In genomic region chr10:133378251-133379096, GRCh38 we compare ENCODE assay signal across 8 cellular contexts. TPM values are rescaled to one million over a fixed set of nuclear protein-coding genes. Genes with fewer than 3 reads are reported as not detected.
DNase-seq lines count a peak whose midpoint lies in the region; ATAC-seq, FAIRE-seq and TF ChIP-seq lines count a peak whose summit lies in the region.

No MANE protein-coding gene starts in this region.

- 0 out of 2 replicates have a peak overlapping the region, but pooled peaks have one; percentile 9 for H2BK12ac ChIP-seq in H1 (ENCODE audit: low read depth, low read length)

- no peak for TF ChIP-seq POLR2A in GM12892 (IDR thresholded peaks at IDR 0.05; ENCODE audit: low read depth, low read length)
- TF ChIP-seq POLR2A in H1 (IDR thresholded peaks at IDR 0.05; ENCODE audit: control extremely low read depth in 1 of 2, low read depth in 2 of 2, low read length in 2 of 2), result no peak

- intact Hi-C loops in activated CD8-positive, alpha-beta T cell treated with anti-CD3 and anti-CD28 coated beads for 36 hours (cut with micrococcal nuclease), result no loop called here

- TF ChIP-seq EP300 in H1 (IDR thresholded peaks at IDR 0.05; ENCODE audit: borderline replicate concordance in 1 of 2, low read depth in 2 of 2, low read length in 2 of 2), result no peak

- no peaks in the 10 kb centered on the region for H3K9me3 Mint-ChIP-seq in activated CD8-positive, alpha-beta T cell treated with anti-CD3 and anti-CD28 coated beads for 36 hours
- H3K9me3 Mint-ChIP-seq in stimulated activated effector memory CD8-positive, alpha-beta T cell treated with anti-CD3 and anti-CD28 coated beads, Interleukin-12 subunit alpha, Interleukin-12 subunit beta, amount 100 ng/mL, for 72 hours, result no peaks in the 10 kb centered on the region

- peak; percentile 67 for DNase-seq in GM12892 (ENCODE audit: insufficient read length)
- peak; percentile 64 for DNase-seq in HEK293T (ENCODE audit: extremely low spot score)
- peak; percentile 11 for DNase-seq in NCI-H1105 treated with DMSO at 0.1 percent for 48 hours (lab: John Stamatoyannopoulos, UW)
- DNase-seq in activated CD8-positive, alpha-beta T cell treated with anti-CD3 and anti-CD28 coated beads for 36 hours, result peak; percentile 70
- DNase-seq in H1 (ENCODE audit: low read depth in 1 of 2, low spot score in 2 of 2), result peak in 1 of 2 experiments; percentile 82
- peak; percentile 50 to 60 for DNase-seq in lung microvascular endothelial cell (ENCODE audit: low read depth in 2 of 2)
- DNase-seq in stimulated activated effector memory CD8-positive, alpha-beta T cell treated with anti-CD3 and anti-CD28 coated beads, Interleukin-12 subunit alpha, Interleukin-12 subunit beta, amount 100 ng/mL, for 72 hours (ENCODE audit: low spot score in 2 of 2), result peak; percentile 67 to 86
- DNase-seq in RCC 7860 (ENCODE audit: low spot score), result no peak

- no peaks in the 10 kb centered on the region for H3K36me3 Mint-ChIP-seq in activated CD8-positive, alpha-beta T cell treated with anti-CD3 and anti-CD28 coated beads for 36 hours (ENCODE audit: low read depth)
- H3K36me3 Mint-ChIP-seq in stimulated activated effector memory CD8-positive, alpha-beta T cell treated with anti-CD3 and anti-CD28 coated beads, Interleukin-12 subunit alpha, Interleukin-12 subunit beta, amount 100 ng/mL, for 72 hours, result no peaks in the 10 kb centered on the region

- no peak overlapping the region for H2BK20ac ChIP-seq in H1 (ENCODE audit: low read length)

- H2BK15ac ChIP-seq in H1 (ENCODE audit: low read length), result peak overlapping the region; percentile 61; the same call in 1 of the 2 replicates

- H3K4me3 ChIP-seq in H1 (ENCODE audit: extremely low read depth in 1 of 4, insufficient read depth in 2 of 4, low read depth in 3 of 4, low read length in 4 of 4), result peak overlapping the region; percentile 47 to 82 (median 72)

- peak; percentile 79 for FAIRE-seq in GM12892 (lab: Jason Lieb, UNC)
- FAIRE-seq in H1 (lab: Jason Lieb, UNC), result no peak
- no peak for FAIRE-seq in RCC 7860 (lab: Jason Lieb, UNC)

- TF ChIP-seq CTCF in activated CD8-positive, alpha-beta T cell treated with anti-CD3 and anti-CD28 coated beads for 36 hours (IDR thresholded peaks at IDR 0.05), result no peak
- TF ChIP-seq CTCF in H1 (IDR thresholded peaks at IDR 0.05; ENCODE audit: control extremely low read depth in 1 of 3, insufficient read depth in 1 of 3, low read depth in 1 of 3, low read length in 3 of 3), result no peak

- H3K27me3 ChIP-seq in H1 (replicated peaks in 1 of 4; ENCODE audit: control insufficient read depth in 3 of 4, extremely low read depth in 1 of 4, insufficient read depth in 3 of 4, low read length in 3 of 4), result peaks cover 8 to 48% (median 30%) of the 10 kb centered on the region in 4 experiments

- peak overlapping the region; percentile 74 for H3K4me3 Mint-ChIP-seq in activated CD8-positive, alpha-beta T cell treated with anti-CD3 and anti-CD28 coated beads for 36 hours
- peak overlapping the region; percentile 69 for H3K4me3 Mint-ChIP-seq in stimulated activated effector memory CD8-positive, alpha-beta T cell treated with anti-CD3 and anti-CD28 coated beads, Interleukin-12 subunit alpha, Interleukin-12 subunit beta, amount 100 ng/mL, for 72 hours

- H3K36me3 ChIP-seq in H1 (ENCODE audit: control insufficient read depth in 2 of 4, insufficient read depth in 4 of 4, low read length in 3 of 4), result no peaks in the 10 kb centered on the region

- H4K5ac ChIP-seq in H1 (ENCODE audit: insufficient read length, low read depth, low read length), result no peak overlapping the region

- no peaks in the 10 kb centered on the region for H3K79me2 ChIP-seq in H1 (ENCODE audit: control insufficient read depth in 1 of 2, insufficient read depth in 2 of 2, low read length in 2 of 2)

- peak overlapping the region; percentile 48; the same call in 1 of the 2 replicates for H3K18ac ChIP-seq in H1 (ENCODE audit: extremely low read depth, low read length)

- peak overlapping the region; percentile 84 for H2AFZ ChIP-seq in H1 (ENCODE audit: low read length)

- H3K27ac Mint-ChIP-seq in activated CD8-positive, alpha-beta T cell treated with anti-CD3 and anti-CD28 coated beads for 36 hours, result no peak overlapping the region
- no peak overlapping the region for H3K27ac Mint-ChIP-seq in stimulated activated effector memory CD8-positive, alpha-beta T cell treated with anti-CD3 and anti-CD28 coated beads, Interleukin-12 subunit alpha, Interleukin-12 subunit beta, amount 100 ng/mL, for 72 hours

- H3K79me1 ChIP-seq in H1 (ENCODE audit: low read depth, low read length), result no peaks in the 10 kb centered on the region

- peaks cover 0 to 4% of the 10 kb centered on the region in 2 experiments for H4K20me1 ChIP-seq in H1 (replicated peaks in 1 of 2; ENCODE audit: control insufficient read depth in 1 of 2, insufficient read depth in 2 of 2, low read length in 2 of 2)

- peak overlapping the region; percentile 80 for H4K8ac ChIP-seq in H1 (ENCODE audit: extremely low read depth, insufficient read depth, low read length)

- TF ChIP-seq RAD21 in H1 (IDR thresholded peaks at IDR 0.05 in 1 of 2, conservative IDR thresholded peaks at IDR 0.05 in 1 of 2; ENCODE audit: low read depth in 2 of 2, low read length in 2 of 2), result no peak

- no peak overlapping the region; a peak in 1 of 7 replicates for H3K9ac ChIP-seq in H1 (replicated peaks in 1 of 4; ENCODE audit: extremely low read depth in 1 of 4, low read depth in 3 of 4, low read length in 3 of 4)

- ATAC-seq in activated CD8-positive, alpha-beta T cell treated with anti-CD3 and anti-CD28 coated beads for 36 hours, result peak; percentile 41
- peak; percentile 70 for ATAC-seq in stimulated activated effector memory CD8-positive, alpha-beta T cell treated with anti-CD3 and anti-CD28 coated beads, Interleukin-12 subunit alpha, Interleukin-12 subunit beta, amount 100 ng/mL, for 72 hours

- no peak overlapping the region for H2AK5ac ChIP-seq in H1 (ENCODE audit: low read depth, low read length)

- no peak overlapping the region; the same call in 1 of the 2 replicates for H2BK5ac ChIP-seq in H1 (ENCODE audit: low read depth, low read length)

- H4K91ac ChIP-seq in H1 (replicated peaks; ENCODE audit: insufficient read length, low read length), result no peak overlapping the region

- no peaks in the 10 kb centered on the region for H3K27me3 Mint-ChIP-seq in activated CD8-positive, alpha-beta T cell treated with anti-CD3 and anti-CD28 coated beads for 36 hours

- H3K9me3 ChIP-seq in H1 (ENCODE audit: insufficient read depth in 2 of 2, low read depth in 1 of 2, low read length in 1 of 2), result no peaks in the 10 kb centered on the region

- H3K27ac ChIP-seq in H1 (ENCODE audit: low read depth, low read length), result no peak overlapping the region

- 1% methylated on average over 58 of the region's 90 CpGs; no CpG with 5 or more reads in 1 of the 2 experiments for WGBS in H1 (ENCODE audit: extremely low coverage in 1 of 2, insufficient coverage in 1 of 2, insufficient read length in 1 of 2, insufficient replicate concordance in 2 of 2, low coverage in 1 of 2, low lambda C conversion rate in 2 of 2, missing lambda C conversion rate in 1 of 2), 2 experiments

- H3K14ac ChIP-seq in H1 (ENCODE audit: insufficient read length), result no peak overlapping the region

- H3K4me2 ChIP-seq in H1 (ENCODE audit: insufficient read depth in 1 of 2, low read depth in 2 of 2, low read length in 2 of 2), result peak overlapping the region; percentile 87 to 100

- H3K4me1 Mint-ChIP-seq in activated CD8-positive, alpha-beta T cell treated with anti-CD3 and anti-CD28 coated beads for 36 hours (ENCODE audit: low read depth), result peaks cover 7% of the 10 kb centered on the region
- peaks cover 15% of the 10 kb centered on the region for H3K4me1 Mint-ChIP-seq in stimulated activated effector memory CD8-positive, alpha-beta T cell treated with anti-CD3 and anti-CD28 coated beads, Interleukin-12 subunit alpha, Interleukin-12 subunit beta, amount 100 ng/mL, for 72 hours

- CTCF ChIA-PET in HEK293T (lab: Yijun Ruan, JAX), result no interaction called here
- CTCF ChIA-PET in activated CD8-positive, alpha-beta T cell treated with anti-CD3 and anti-CD28 coated beads for 36 hours (lab: Charles Lee), result interaction anchor here (1.6 to 2.5 kb wide), 2 partner anchors 49 to 59 kb away, joined by 5 to 9 read pairs; no protein-coding TSS in a partner anchor
- CTCF ChIA-PET in H1 (lab: Charles Lee; ENCODE audit: partially characterized antibody), result interaction anchor here (0.6 to 3.0 kb wide), 2 partner anchors 9 to 50 kb away, joined by 4 to 15 read pairs; no protein-coding TSS in a partner anchor

- H3K56ac ChIP-seq in H1 (replicated peaks; ENCODE audit: insufficient read length, low read depth, low read length), result peak overlapping the region; percentile 16

- no peak overlapping the region for H3K23ac ChIP-seq in H1 (ENCODE audit: insufficient read length)

- no peak overlapping the region for H3K4ac ChIP-seq in H1 (replicated peaks; ENCODE audit: insufficient read length, low read depth, low read length)

- POLR2A ChIA-PET in HEK293T (lab: Yijun Ruan, JAX) (interaction anchor here (0.5 to 2.1 kb wide), 6 partner anchors 13 to 216 kb away, joined by 3 to 8 read pairs (median 4); partner anchors contain the start of gene MTG1), H1 (lab: Charles Lee; ENCODE audit: partially characterized antibody) (interaction anchor here (0.6 to 3.3 kb wide), 8 partner anchors 14 to 45 kb away, joined by 3 to 25 read pairs (median 6); partner anchors contain the start of genes FUOM, MTG1 and PRAP1)
- POLR2A ChIA-PET in activated CD8-positive, alpha-beta T cell treated with anti-CD3 and anti-CD28 coated beads for 36 hours (lab: Charles Lee), result interaction anchor here (0.6 to 3.1 kb wide), 6 partner anchors 12 to 24 kb away, joined by 3 to 14 read pairs (median 4); partner anchors contain the start of genes FUOM and MTG1

- H3K23me2 ChIP-seq in H1 (ENCODE audit: low read depth, low read length), result peaks cover 15% of the 10 kb centered on the region; the same call in 1 of the 2 replicates

- H2BK120ac ChIP-seq in H1 (replicated peaks; ENCODE audit: low read depth, low read length), result no peak overlapping the region

- peaks cover 0 to 3% (median under 1%) of the 10 kb centered on the region in 4 experiments; a peak in 4 of 7 replicates for H3K4me1 ChIP-seq in H1 (replicated peaks in 1 of 4; ENCODE audit: control insufficient read depth in 3 of 4, insufficient read depth in 4 of 4, low read length in 3 of 4)

RNA-seq across cellular contexts. Expression of gene PAOX, which starts 0.6 kb away (rescaled TPM):
- 7.1 TPM for polyA plus RNA-seq in GM12892 (2012; ENCODE audit: missing spikeins)
- 1 to 10 TPM; 4.2 to 4.6 TPM for total RNA-seq in activated CD8-positive, alpha-beta T cell treated with anti-CD3 and anti-CD28 coated beads for 36 hours
- total RNA-seq in H1 (2021; fragmentation: NEBNext Ultra II Directional; extraction: Animal tissue kit (Norgen Biotek cat#: 25700)), result 4.2 and 4.3 TPM in 2 replicates
- 3.7 and 6.5 TPM in 2 replicates for polyA plus RNA-seq in H1 (2011; rRNA removed)
- 4.5 TPM for polyA plus RNA-seq in H1 (2011; cell fraction: cytosol; rRNA removed)
- 7.1 TPM for polyA plus RNA-seq in H1 (2011; cell fraction: nucleus; rRNA removed)
- 3.9 to 5.0 TPM (median 4.5 TPM) in 4 replicates for polyA plus RNA-seq in H1 (2012, experiment 1 of 2)
- 4.7 TPM for polyA plus RNA-seq in H1 (2012, experiment 2 of 2)
- 2.6 TPM for polyA plus RNA-seq in H1 (2013, experiment 1 of 2)
- polyA plus RNA-seq in H1 (2013, experiment 2 of 2), result 2.5 TPM
- 2.3 and 2.9 TPM in 2 replicates for polyA minus RNA-seq in H1 (2011; rRNA and poly(A)+ RNA removed)
- 2.6 TPM for polyA minus RNA-seq in H1 (2011; cell fraction: cytosol; rRNA and poly(A)+ RNA removed)
- polyA minus RNA-seq in H1 (2011; cell fraction: nucleus; rRNA and poly(A)+ RNA removed), result 3.4 TPM
- total RNA-seq in lung microvascular endothelial cell, result 4.4 and 6.9 TPM in 2 replicates

RNA-seq across cellular contexts. Expression of gene ECHS1, which starts 5.3 kb away (rescaled TPM):
- 79.0 TPM for polyA plus RNA-seq in GM12892 (2012; ENCODE audit: missing spikeins)
- total RNA-seq in activated CD8-positive, alpha-beta T cell treated with anti-CD3 and anti-CD28 coated beads for 36 hours, result 10 to 100 TPM; 50.7 to 51.4 TPM
- total RNA-seq in H1 (2021; fragmentation: NEBNext Ultra II Directional; extraction: Animal tissue kit (Norgen Biotek cat#: 25700)), result 101 and 108 TPM in 2 replicates
- 41.7 and 52.2 TPM in 2 replicates for polyA plus RNA-seq in H1 (2011; rRNA removed)
- polyA plus RNA-seq in H1 (2011; cell fraction: cytosol; rRNA removed), result 45.6 TPM
- polyA plus RNA-seq in H1 (2011; cell fraction: nucleus; rRNA removed), result 57.4 TPM
- polyA plus RNA-seq in H1 (2012, experiment 1 of 2), result 89.7 to 117 TPM (median 107 TPM) in 4 replicates
- polyA plus RNA-seq in H1 (2012, experiment 2 of 2), result 170 TPM
- 78.8 TPM for polyA plus RNA-seq in H1 (2013, experiment 1 of 2)
- polyA plus RNA-seq in H1 (2013, experiment 2 of 2), result 83.3 TPM
- 23.2 and 29.4 TPM in 2 replicates for polyA minus RNA-seq in H1 (2011; rRNA and poly(A)+ RNA removed)
- 33.2 TPM for polyA minus RNA-seq in H1 (2011; cell fraction: cytosol; rRNA and poly(A)+ RNA removed)
- polyA minus RNA-seq in H1 (2011; cell fraction: nucleus; rRNA and poly(A)+ RNA removed), result 10.3 TPM
- 58.0 and 58.1 TPM in 2 replicates for total RNA-seq in lung microvascular endothelial cell

RNA-seq across cellular contexts. Expression of gene MTG1, which starts 15.5 kb away (rescaled TPM):
- polyA plus RNA-seq in GM12892 (2012; ENCODE audit: missing spikeins), result 38.8 TPM
- 10 to 100 TPM; 45.7 to 48.9 TPM for total RNA-seq in activated CD8-positive, alpha-beta T cell treated with anti-CD3 and anti-CD28 coated beads for 36 hours
- total RNA-seq in H1 (2021; fragmentation: NEBNext Ultra II Directional; extraction: Animal tissue kit (Norgen Biotek cat#: 25700)), result 56.6 and 57.8 TPM in 2 replicates
- 81.6 and 97.2 TPM in 2 replicates for polyA plus RNA-seq in H1 (2011; rRNA removed)
- polyA plus RNA-seq in H1 (2011; cell fraction: cytosol; rRNA removed), result 119 TPM
- 159 TPM for polyA plus RNA-seq in H1 (2011; cell fraction: nucleus; rRNA removed)
- 58.2 to 80.0 TPM (median 65.1 TPM) in 4 replicates for polyA plus RNA-seq in H1 (2012, experiment 1 of 2)
- 65.0 TPM for polyA plus RNA-seq in H1 (2012, experiment 2 of 2)
- 49.7 TPM for polyA plus RNA-seq in H1 (2013, experiment 1 of 2)
- 44.0 TPM for polyA plus RNA-seq in H1 (2013, experiment 2 of 2)
- polyA minus RNA-seq in H1 (2011; rRNA and poly(A)+ RNA removed), result 52.2 and 67.8 TPM in 2 replicates
- polyA minus RNA-seq in H1 (2011; cell fraction: cytosol; rRNA and poly(A)+ RNA removed), result 40.6 TPM
- polyA minus RNA-seq in H1 (2011; cell fraction: nucleus; rRNA and poly(A)+ RNA removed), result 52.3 TPM
- 25.9 and 29.4 TPM in 2 replicates for total RNA-seq in lung microvascular endothelial cell

RNA-seq across cellular contexts. Expression of gene FUOM, which starts 20.7 kb away (rescaled TPM):
- 17.9 TPM for polyA plus RNA-seq in GM12892 (2012; ENCODE audit: missing spikeins)
- total RNA-seq in activated CD8-positive, alpha-beta T cell treated with anti-CD3 and anti-CD28 coated beads for 36 hours, result 10 to 100 TPM; 32.2 to 33.7 TPM
- total RNA-seq in H1 (2021; fragmentation: NEBNext Ultra II Directional; extraction: Animal tissue kit (Norgen Biotek cat#: 25700)), result 21.1 and 22.0 TPM in 2 replicates
- polyA plus RNA-seq in H1 (2011; rRNA removed), result 30.4 and 41.6 TPM in 2 replicates
- 34.4 TPM for polyA plus RNA-seq in H1 (2011; cell fraction: cytosol; rRNA removed)
- 40.7 TPM for polyA plus RNA-seq in H1 (2011; cell fraction: nucleus; rRNA removed)
- polyA plus RNA-seq in H1 (2012, experiment 1 of 2), result 14.1 to 21.4 TPM (median 19.5 TPM) in 4 replicates
- 31.3 TPM for polyA plus RNA-seq in H1 (2012, experiment 2 of 2)
- polyA plus RNA-seq in H1 (2013, experiment 1 of 2), result 26.0 TPM
- polyA plus RNA-seq in H1 (2013, experiment 2 of 2), result 24.2 TPM
- polyA minus RNA-seq in H1 (2011; rRNA and poly(A)+ RNA removed), result 3.3 and 4.7 TPM in 2 replicates
- polyA minus RNA-seq in H1 (2011; cell fraction: cytosol; rRNA and poly(A)+ RNA removed), result 13.8 TPM
- 49.8 TPM for polyA minus RNA-seq in H1 (2011; cell fraction: nucleus; rRNA and poly(A)+ RNA removed)
- total RNA-seq in lung microvascular endothelial cell, result 13.1 and 18.7 TPM in 2 replicates

RNA-seq across cellular contexts. Expression of gene PRAP1, which starts 31.3 kb away (rescaled TPM):
- not detected for polyA plus RNA-seq in GM12892 (2012; ENCODE audit: missing spikeins)
- not detected for total RNA-seq in activated CD8-positive, alpha-beta T cell treated with anti-CD3 and anti-CD28 coated beads for 36 hours
- total RNA-seq in H1 (2021; fragmentation: NEBNext Ultra II Directional; extraction: Animal tissue kit (Norgen Biotek cat#: 25700)), result 0.61 TPM in 1 of 2 replicates, not detected in the other
- 1.4 and 1.6 TPM in 2 replicates for polyA plus RNA-seq in H1 (2011; rRNA removed)
- 0.40 TPM for polyA plus RNA-seq in H1 (2011; cell fraction: cytosol; rRNA removed)
- polyA plus RNA-seq in H1 (2011; cell fraction: nucleus; rRNA removed), result 0.91 TPM
- polyA plus RNA-seq in H1 (2012, experiment 1 of 2), result 0.72 to 1.2 TPM (median 0.87 TPM) in 4 replicates
- polyA plus RNA-seq in H1 (2012, experiment 2 of 2), result 1.2 TPM
- 1.1 TPM for polyA plus RNA-seq in H1 (2013, experiment 1 of 2)
- polyA plus RNA-seq in H1 (2013, experiment 2 of 2), result 1.2 TPM
- 0.39 TPM in 1 of 2 replicates, not detected in the other for polyA minus RNA-seq in H1 (2011; rRNA and poly(A)+ RNA removed)
- polyA minus RNA-seq in H1 (2011; cell fraction: cytosol; rRNA and poly(A)+ RNA removed), result not detected
- not detected for polyA minus RNA-seq in H1 (2011; cell fraction: nucleus; rRNA and poly(A)+ RNA removed)
- not detected in 2 replicates for total RNA-seq in lung microvascular endothelial cell
